18 cellular contexts compared by ENCODE assay signal in the genomic region with DNA sequence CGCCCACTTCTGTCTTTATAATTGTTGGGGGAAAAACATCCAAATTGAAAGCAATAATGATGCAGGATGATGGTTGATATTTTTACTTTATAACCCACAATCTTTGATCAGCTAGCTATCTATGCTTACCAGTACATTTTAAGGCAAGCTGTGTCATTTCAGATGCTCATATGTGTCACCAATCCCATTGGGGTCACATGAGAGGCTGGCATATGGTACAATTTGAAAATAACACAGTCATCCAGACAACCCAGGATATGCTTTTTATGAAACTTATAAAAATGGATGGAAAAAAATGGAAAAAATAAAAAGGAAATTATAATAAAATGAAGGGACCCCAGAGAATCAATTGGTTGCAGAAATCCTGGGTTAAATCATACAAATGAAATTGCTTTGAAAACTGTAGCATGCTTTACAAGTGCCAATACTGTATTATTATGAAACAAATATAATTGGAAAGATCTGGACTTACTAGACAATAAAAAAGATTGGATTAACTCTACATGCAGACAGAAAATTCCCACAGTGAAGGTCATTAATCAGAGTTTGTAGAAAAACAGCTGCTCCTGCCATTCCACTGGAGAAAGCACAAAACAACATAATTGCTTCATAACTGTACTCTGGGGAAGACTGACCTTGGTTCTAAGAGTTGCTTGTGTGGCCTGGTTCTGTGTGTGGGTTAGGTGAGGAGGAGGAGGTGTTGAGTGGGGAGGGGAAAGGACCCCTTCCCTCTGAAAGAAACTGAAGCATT. TPM values are rescaled to one million over a fixed set of nuclear protein-coding genes. Genes with fewer than 3 reads are reported as not detected.
DNase-seq lines count a peak whose midpoint lies in the region; ATAC-seq, FAIRE-seq and TF ChIP-seq lines count a peak whose summit lies in the region.
"Had no signal": no experiment of that assay in that cellular context is flagged by ENCODE, and none has a peak within 500 bp of the region (broad histone marks: within the 10 kb centered on the region; RNA-seq: fewer than 3 reads in every experiment).

No MANE protein-coding gene starts in this region.

- no peak for TF ChIP-seq POLR2A in uterus (IDR thresholded peaks at IDR 0.05)

- no peak for TF ChIP-seq CTCF in uterus (IDR thresholded peaks at IDR 0.05)

- H3K4me3 ChIP-seq in mucosa of rectum (ENCODE audit: low read length in 2 of 2) (no peak overlapping the region), uterus (no peak overlapping the region)
- H3K4me3 ChIP-seq: HAP-1, skin epidermis had no signal

- H3K4me1 ChIP-seq in mucosa of rectum (ENCODE audit: control insufficient read depth in 2 of 2, insufficient read depth in 2 of 2, low read length in 2 of 2) (peaks cover 0 to 2% of the 10 kb centered on the region in 2 donors), uterus (peaks cover 0 to 7% of the 10 kb centered on the region in 2 donors)

- H3K27ac ChIP-seq in mucosa of rectum (ENCODE audit: low read depth in 2 of 2, low read length in 2 of 2) = peak overlapping the region; percentile 53 to 64
- peak overlapping the region; percentile 77 to 84 for H3K27ac ChIP-seq in uterus
- H3K27ac ChIP-seq: KMS-11 had no signal

- H3K36me3 ChIP-seq in mucosa of rectum (ENCODE audit: control insufficient read depth in 2 of 2, insufficient read depth in 2 of 2, low read length in 2 of 2) = no peaks in the 10 kb centered on the region
- no peaks in the 10 kb centered on the region for H3K36me3 ChIP-seq in uterus
- H3K36me3 ChIP-seq: HAP-1 had no signal

- H3K9ac ChIP-seq in mucosa of rectum (ENCODE audit: low read depth in 1 of 2, low read length in 2 of 2) = no peak overlapping the region
- H3K9ac ChIP-seq: KMS-11 had no signal

- ATAC-seq in Right ventricle myocardium inferior (peak; percentile 89), HG02885 (IDR thresholded peaks at IDR 0.05; ENCODE audit: poor library complexity, unreplicated experiment) (no peak)
- ATAC-seq: activated T-helper 17 cell treated with anti-CD3 and anti-CD28 coated beads, Interleukin-2, amount 50 U/mL, for 72 hours had no signal

- intact Hi-C loops in Right ventricle myocardium inferior (cut with DNase I) (no loop called here), cardiac septum (cut with DNase I) (no loop called here), uterus (cut with DNase I; ENCODE audit: low total_unique reads) (no loop called here)

- DNase-seq in Right ventricle myocardium inferior (ENCODE audit: missing footprints) = no peak
- DNase-seq in cardiac septum (ENCODE audit: low spot score) = no peak
- no peak for DNase-seq in uterus
- DNase-seq in SIG-M5 treated with dmso at 0.1 percent for 504 hours (lab: John Stamatoyannopoulos, UW; ENCODE audit: unreplicated experiment) = no peak
- DNase-seq in NCI-H1105 (lab: John Stamatoyannopoulos, UW) = no peak
- DNase-seq: activated CD4-positive, alpha-beta T cell treated with anti-CD3 and anti-CD28 coated beads, Interleukin-2, amount 50 U/mL, for 48 hours; anterior cingulate cortex; effector CD8-positive, alpha-beta T cell; NCI-H187 treated with DMSO at 0.1 percent for 48 hours; NCI-H69 had no signal

- H3K27me3 ChIP-seq in mucosa of rectum (ENCODE audit: control insufficient read depth in 2 of 2, insufficient read depth in 2 of 2, low read length in 2 of 2) (no peaks in the 10 kb centered on the region), uterus (no peaks in the 10 kb centered on the region)

- H3K9me3 ChIP-seq in mucosa of rectum (ENCODE audit: control insufficient read depth in 2 of 2, low read length in 2 of 2) (no peaks in the 10 kb centered on the region), uterus (no peaks in the 10 kb centered on the region)
- H3K9me3 ChIP-seq: HAP-1 had no signal

- peak; percentile 95 for FAIRE-seq in endometrium (lab: Jason Lieb, UNC)
- FAIRE-seq: A204.1 had no signal

RNA-seq across cellular contexts. Expression of a gene that starts 13.3 kb away (rescaled TPM):
- total RNA-seq in Right ventricle myocardium inferior (4.2 TPM), cardiac septum (3.7 TPM), uterus (10 to 100 TPM in 3 of 4 donors, 1 to 10 TPM in 1; 2.4 to 46.9 (median 23.1) TPM)
